1 cellular context compared by ENCODE assay signal in genomic region chr1:201647722-201648065, GRCh38.
TF ChIP-seq lines count a peak whose summit lies in the region.

No MANE protein-coding gene starts in this region.

TF ChIP-seq in HEK293, 187 proteins besides CTCF, POLR2A, EP300 and RAD21 (continued from another document):
- no peak for TF ChIP-seq ZNF248 (tag by site-specific recombination; IDR thresholded peaks at IDR 0.05)
- TF ChIP-seq ZFP41 (tag by site-specific recombination; IDR thresholded peaks at IDR 0.05; ENCODE audit: borderline replicate concordance): no peak
- TF ChIP-seq ZNF514 (tag by site-specific recombination; IDR thresholded peaks at IDR 0.05): no peak
- TF ChIP-seq, protein P1, sequence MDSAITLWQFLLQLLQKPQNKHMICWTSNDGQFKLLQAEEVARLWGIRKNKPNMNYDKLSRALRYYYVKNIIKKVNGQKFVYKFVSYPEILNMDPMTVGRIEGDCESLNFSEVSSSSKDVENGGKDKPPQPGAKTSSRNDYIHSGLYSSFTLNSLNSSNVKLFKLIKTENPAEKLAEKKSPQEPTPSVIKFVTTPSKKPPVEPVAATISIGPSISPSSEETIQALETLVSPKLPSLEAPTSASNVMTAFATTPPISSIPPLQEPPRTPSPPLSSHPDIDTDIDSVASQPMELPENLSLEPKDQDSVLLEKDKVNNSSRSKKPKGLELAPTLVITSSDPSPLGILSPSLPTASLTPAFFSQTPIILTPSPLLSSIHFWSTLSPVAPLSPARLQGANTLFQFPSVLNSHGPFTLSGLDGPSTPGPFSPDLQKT (IDR thresholded peaks at IDR 0.05; ENCODE audit: borderline replicate concordance, low read depth, low read length): no peak
- no peak for TF ChIP-seq ZNF707 (tag by site-specific recombination; IDR thresholded peaks at IDR 0.05)
- TF ChIP-seq, protein P2, sequence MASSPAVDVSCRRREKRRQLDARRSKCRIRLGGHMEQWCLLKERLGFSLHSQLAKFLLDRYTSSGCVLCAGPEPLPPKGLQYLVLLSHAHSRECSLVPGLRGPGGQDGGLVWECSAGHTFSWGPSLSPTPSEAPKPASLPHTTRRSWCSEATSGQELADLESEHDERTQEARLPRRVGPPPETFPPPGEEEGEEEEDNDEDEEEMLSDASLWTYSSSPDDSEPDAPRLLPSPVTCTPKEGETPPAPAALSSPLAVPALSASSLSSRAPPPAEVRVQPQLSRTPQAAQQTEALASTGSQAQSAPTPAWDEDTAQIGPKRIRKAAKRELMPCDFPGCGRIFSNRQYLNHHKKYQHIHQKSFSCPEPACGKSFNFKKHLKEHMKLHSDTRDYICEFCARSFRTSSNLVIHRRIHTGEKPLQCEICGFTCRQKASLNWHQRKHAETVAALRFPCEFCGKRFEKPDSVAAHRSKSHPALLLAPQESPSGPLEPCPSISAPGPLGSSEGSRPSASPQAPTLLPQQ (tag by site-specific recombination; IDR thresholded peaks at IDR 0.05): no peak
- TF ChIP-seq ZNF19 (tag by site-specific recombination; IDR thresholded peaks at IDR 0.05; ENCODE audit: low read depth): no peak
- no peak for TF ChIP-seq ZNF280D (tag by site-specific recombination; IDR thresholded peaks at IDR 0.05)
- no peak for TF ChIP-seq ZNF140 (tag by site-specific recombination; IDR thresholded peaks at IDR 0.05)
- TF ChIP-seq, protein P3, sequence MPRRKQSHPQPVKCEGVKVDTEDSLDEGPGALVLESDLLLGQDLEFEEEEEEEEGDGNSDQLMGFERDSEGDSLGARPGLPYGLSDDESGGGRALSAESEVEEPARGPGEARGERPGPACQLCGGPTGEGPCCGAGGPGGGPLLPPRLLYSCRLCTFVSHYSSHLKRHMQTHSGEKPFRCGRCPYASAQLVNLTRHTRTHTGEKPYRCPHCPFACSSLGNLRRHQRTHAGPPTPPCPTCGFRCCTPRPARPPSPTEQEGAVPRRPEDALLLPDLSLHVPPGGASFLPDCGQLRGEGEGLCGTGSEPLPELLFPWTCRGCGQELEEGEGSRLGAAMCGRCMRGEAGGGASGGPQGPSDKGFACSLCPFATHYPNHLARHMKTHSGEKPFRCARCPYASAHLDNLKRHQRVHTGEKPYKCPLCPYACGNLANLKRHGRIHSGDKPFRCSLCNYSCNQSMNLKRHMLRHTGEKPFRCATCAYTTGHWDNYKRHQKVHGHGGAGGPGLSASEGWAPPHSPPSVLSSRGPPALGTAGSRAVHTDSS (tag by site-specific recombination; IDR thresholded peaks at IDR 0.05): no peak
- peak; percentile 25; the same call in 1 of the 2 replicates for TF ChIP-seq KLF17 (tag by site-specific recombination; IDR thresholded peaks at IDR 0.05)
- TF ChIP-seq ZBTB20 (tag by site-specific recombination; IDR thresholded peaks at IDR 0.05): no peak
- TF ChIP-seq ZNF776 (tag by site-specific recombination; IDR thresholded peaks at IDR 0.05; ENCODE audit: borderline replicate concordance): no peak
- no peak for TF ChIP-seq GLI2 (tag by site-specific recombination; IDR thresholded peaks at IDR 0.05; ENCODE audit: borderline replicate concordance, low read depth)
- TF ChIP-seq ZNF121 (tag by site-specific recombination; IDR thresholded peaks at IDR 0.05): no peak
- TF ChIP-seq ZNF132 (tag by site-specific recombination; IDR thresholded peaks at IDR 0.05; ENCODE audit: borderline replicate concordance): no peak
- TF ChIP-seq ZFHX2 (tag by site-specific recombination; conservative IDR thresholded peaks at IDR 0.05): peak; percentile 63
- no peak for TF ChIP-seq ZNF175 (tag by site-specific recombination; IDR thresholded peaks at IDR 0.05)
- no peak for TF ChIP-seq ZNF211 (tag by site-specific recombination; IDR thresholded peaks at IDR 0.05; ENCODE audit: low read depth)
TF ChIP-seq in HEK293: peak in this region for 7.
